In the genomic region with DNA sequence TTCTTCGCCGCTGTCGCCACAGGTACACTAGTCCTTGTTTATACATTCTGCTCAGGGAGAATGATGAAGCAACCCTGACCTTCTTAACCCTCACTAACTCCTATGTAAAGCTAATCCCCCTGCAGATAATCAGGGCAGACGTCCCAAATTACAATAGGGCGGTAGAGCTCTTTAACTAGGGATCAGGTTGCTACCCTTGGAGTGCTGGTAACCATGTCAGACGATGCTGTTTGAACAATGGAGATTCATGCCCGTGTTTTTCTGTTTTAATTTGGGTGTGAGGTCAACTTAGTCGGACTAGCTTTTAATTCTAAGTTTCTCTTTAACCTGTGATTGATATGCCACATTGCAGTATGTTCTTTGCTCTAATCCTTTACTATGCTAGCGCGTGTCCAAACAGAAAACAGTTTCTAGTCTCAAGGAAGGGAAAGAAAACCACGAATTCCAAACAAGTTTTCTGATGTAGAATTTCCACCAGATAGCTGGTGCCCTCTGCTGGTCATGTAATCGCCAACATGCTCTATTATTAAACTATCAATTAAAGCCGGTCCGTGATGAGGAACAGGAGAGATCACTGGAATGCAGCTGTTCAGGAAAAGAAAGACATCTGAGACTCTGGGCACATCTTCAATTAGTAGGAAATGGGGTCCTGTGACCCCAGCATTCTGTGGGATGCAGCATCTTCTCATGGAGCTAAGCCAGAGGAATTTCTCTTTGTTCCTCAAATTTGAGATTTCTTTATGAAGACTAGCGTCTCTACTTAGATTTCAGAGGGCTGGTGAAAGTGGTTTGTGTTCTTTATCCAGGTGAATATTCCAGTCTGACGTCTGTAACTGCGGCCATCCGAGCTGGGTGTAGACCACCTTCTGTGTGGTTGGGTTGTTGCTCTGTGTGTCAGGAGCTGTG, we compare ENCODE assay signal across 9 cellular contexts. TPM values are rescaled to one million over a fixed set of nuclear protein-coding genes. Genes with fewer than 3 reads are reported as not detected.
DNase-seq lines count a peak whose midpoint lies in the region; ATAC-seq and TF ChIP-seq lines count a peak whose summit lies in the region.
"Had no signal": no experiment of that assay in that cellular context is flagged by ENCODE, and none has a peak within 500 bp of the region (broad histone marks: within the 10 kb centered on the region; RNA-seq: fewer than 3 reads in every experiment).

No MANE protein-coding gene starts in this region.

- H3K9me3 ChIP-seq in HUES48 (ENCODE audit: control insufficient read depth, insufficient read depth, low read length), result no peaks in the 10 kb centered on the region
- H3K9me3 ChIP-seq in gastroesophageal sphincter, result no peaks in the 10 kb centered on the region
- no peaks in the 10 kb centered on the region for H3K9me3 ChIP-seq in neutrophil
- no peaks in the 10 kb centered on the region for H3K9me3 ChIP-seq in upper lobe of left lung

- peaks cover 17% of the 10 kb centered on the region for H3K4me1 ChIP-seq in HUES48 (ENCODE audit: control insufficient read depth, insufficient read depth, low read length)
- peaks cover 0 to 18% (median 3%) of the 10 kb centered on the region in 3 donors for H3K4me1 ChIP-seq in gastroesophageal sphincter
- H3K4me1 ChIP-seq in neutrophil (ENCODE audit: control insufficient read depth in 1 of 2, insufficient read depth in 1 of 2, low read depth in 1 of 2, low read length in 1 of 2), result peaks cover 28 to 30% of the 10 kb centered on the region in 2 experiments
- H3K4me1 ChIP-seq in upper lobe of left lung, result peaks cover 12 to 22% (median 15%) of the 10 kb centered on the region in 4 donors

- H3K36me3 Mint-ChIP-seq in activated naive CD4-positive, alpha-beta T cell treated with anti-CD3 and anti-CD28 coated beads, Interleukin-2, amount 10 ng/mL, durations not matched to agents 7 days and 5 days, result no peaks in the 10 kb centered on the region

- CTCF ChIA-PET in activated naive CD4-positive, alpha-beta T cell treated with anti-CD3 and anti-CD28 coated beads, Interleukin-2, amount 10 ng/mL, durations not matched to agents 7 days and 5 days (lab: Charles Lee), result interaction anchor here (0.6 to 7.5 kb wide), 24 partner anchors 9 to 167 kb away, joined by 3 to 297 read pairs (median 4); partner anchors contain the start of gene VAMP3

- DNase-seq in COLO668 (lab: John Stamatoyannopoulos, UW; ENCODE audit: unreplicated experiment) (peak; percentile 65), OCI-M1 (lab: John Stamatoyannopoulos, UW) (peak; percentile 75), upper lobe of left lung (peak in 1 of 2 donors; percentile 49)
- DNase-seq in activated naive CD4-positive, alpha-beta T cell treated with anti-CD3 and anti-CD28 coated beads, Interleukin-2, amount 10 ng/mL, durations not matched to agents 7 days and 5 days, result peak; percentile 62

- ATAC-seq in gastroesophageal sphincter (peak; percentile 81), upper lobe of left lung (ENCODE audit: low FRiP score in 2 of 2) (peak; percentile 71 to 85), HG03432 (IDR thresholded peaks at IDR 0.05; ENCODE audit: unreplicated experiment) (no peak)

- no peak for TF ChIP-seq POLR2A in gastroesophageal sphincter (IDR thresholded peaks at IDR 0.05)
- TF ChIP-seq POLR2A in upper lobe of left lung (IDR thresholded peaks at IDR 0.05), result no peak

- H3K27ac ChIP-seq in HUES48 (ENCODE audit: low read depth, low read length), result peak overlapping the region; percentile 65
- peak overlapping the region; percentile 12 to 68 (median 38) for H3K27ac ChIP-seq in gastroesophageal sphincter
- peak overlapping the region; percentile 60 for H3K27ac ChIP-seq in neutrophil
- H3K27ac ChIP-seq in upper lobe of left lung, result peak overlapping the region in 3 of 4 donors; percentile 12 to 61 (median 31)

- TF ChIP-seq CTCF in gastroesophageal sphincter (IDR thresholded peaks at IDR 0.05), result peak; percentile 75 to 91 (median 85)
- peak; percentile 60 for TF ChIP-seq CTCF in neutrophil (IDR thresholded peaks at IDR 0.05)
- TF ChIP-seq CTCF in upper lobe of left lung (IDR thresholded peaks at IDR 0.05), result peak; percentile 46 to 84 (median 74)

- no peaks in the 10 kb centered on the region for H3K9me3 Mint-ChIP-seq in activated naive CD4-positive, alpha-beta T cell treated with anti-CD3 and anti-CD28 coated beads, Interleukin-2, amount 10 ng/mL, durations not matched to agents 7 days and 5 days
- H3K9me3 Mint-ChIP-seq: T-helper 1 cell treated with Interleukin-12 subunit alpha and Interleukin-12 subunit beta and Interleukin-4 antibody, amounts not matched to agents 30 μg/mL and 1 μg/mL, for 36 hours had no signal

- H3K27me3 ChIP-seq in HUES48 (ENCODE audit: control insufficient read depth, insufficient read depth, low read length), result no peaks in the 10 kb centered on the region
- no peaks in the 10 kb centered on the region for H3K27me3 ChIP-seq in gastroesophageal sphincter
- H3K27me3 ChIP-seq in neutrophil, result no peaks in the 10 kb centered on the region
- H3K27me3 ChIP-seq in upper lobe of left lung, result no peaks in the 10 kb centered on the region

- H3K4me3 ChIP-seq in HUES48 (ENCODE audit: low read depth, low read length) (peak overlapping the region; percentile 52), gastroesophageal sphincter (peak overlapping the region; percentile 43), neutrophil (ENCODE audit: low read depth in 1 of 2, low read length in 1 of 2) (peak overlapping the region; percentile 6 to 12), upper lobe of left lung (peak overlapping the region in 3 of 4 donors; percentile 20 to 35 (median 35))

- no peak overlapping the region for H3K4me3 Mint-ChIP-seq in activated naive CD4-positive, alpha-beta T cell treated with anti-CD3 and anti-CD28 coated beads, Interleukin-2, amount 10 ng/mL, durations not matched to agents 7 days and 5 days
- H3K4me3 Mint-ChIP-seq: T-helper 1 cell treated with Interleukin-12 subunit alpha and Interleukin-12 subunit beta and Interleukin-4 antibody, amounts not matched to agents 30 μg/mL and 1 μg/mL, for 36 hours had no signal

- no peak overlapping the region for H3K27ac Mint-ChIP-seq in activated naive CD4-positive, alpha-beta T cell treated with anti-CD3 and anti-CD28 coated beads, Interleukin-2, amount 10 ng/mL, durations not matched to agents 7 days and 5 days
- H3K27ac Mint-ChIP-seq: T-helper 1 cell treated with Interleukin-12 subunit alpha and Interleukin-12 subunit beta and Interleukin-4 antibody, amounts not matched to agents 30 μg/mL and 1 μg/mL, for 36 hours had no signal

- no peaks in the 10 kb centered on the region; the same call in 1 of the 2 replicates for H3K36me3 ChIP-seq in HUES48 (ENCODE audit: control insufficient read depth, insufficient read depth, low read length)
- peaks cover 0 to 6% of the 10 kb centered on the region in 2 donors for H3K36me3 ChIP-seq in gastroesophageal sphincter
- H3K36me3 ChIP-seq in neutrophil, result no peaks in the 10 kb centered on the region
- peaks cover 0 to 9% (median 0%) of the 10 kb centered on the region in 4 donors for H3K36me3 ChIP-seq in upper lobe of left lung

- peaks cover 13% of the 10 kb centered on the region for H3K4me1 Mint-ChIP-seq in activated naive CD4-positive, alpha-beta T cell treated with anti-CD3 and anti-CD28 coated beads, Interleukin-2, amount 10 ng/mL, durations not matched to agents 7 days and 5 days

- WGBS in gastroesophageal sphincter (ENCODE audit: low coverage in 1 of 2), 2 donors, result 16% methylated on average over 13 to 17 of the region's 18 CpGs
- 22 to 26% methylated on average over 18 of the region's 18 CpGs for WGBS in upper lobe of left lung, 2 donors

- peak overlapping the region; percentile 27; the same call in 1 of the 2 replicates for H3K9ac ChIP-seq in HUES48 (ENCODE audit: low read depth, low read length)

- TF ChIP-seq EP300 in gastroesophageal sphincter (IDR thresholded peaks at IDR 0.05) (no peak), upper lobe of left lung (IDR thresholded peaks at IDR 0.05) (no peak)

- H3K27me3 Mint-ChIP-seq in activated naive CD4-positive, alpha-beta T cell treated with anti-CD3 and anti-CD28 coated beads, Interleukin-2, amount 10 ng/mL, durations not matched to agents 7 days and 5 days, result peaks cover 13% of the 10 kb centered on the region

RNA-seq across cellular contexts. Expression of gene VAMP3, which starts 18.3 kb away (rescaled TPM):
- total RNA-seq in gastroesophageal sphincter (100 to 1,000 TPM in 3 of 4 donors, 10 to 100 TPM in 1; 99.9 to 128 (median 112) TPM), upper lobe of left lung (100 to 1,000 TPM in 3 of 6 donors, 10 to 100 TPM in 3; 41.9 to 134 (median 114) TPM)

RNA-seq across cellular contexts. Expression of gene PER3, which starts 31.3 kb away (rescaled TPM):
- total RNA-seq in gastroesophageal sphincter (10 to 100 TPM; 26.8 to 73.2 (median 43.4) TPM), upper lobe of left lung (10 to 100 TPM; 20.1 to 43.0 (median 26.9) TPM)
